In genomic region chr4:39587881-39588280, GRCh38 we compare ENCODE assay signal across 20 cellular contexts. TPM values are rescaled to one million over a fixed set of nuclear protein-coding genes. Genes with fewer than 3 reads are reported as not detected.
A peak's percentile ranks its signal among the peaks of the same experiment; 100 is the strongest.
DNase-seq lines count a peak whose midpoint lies in the region; FAIRE-seq and TF ChIP-seq lines count a peak whose summit lies in the region.
"Had no signal": no experiment of that assay in that cellular context is flagged by ENCODE, and none has a peak within 500 bp of the region (broad histone marks: within the 10 kb centered on the region; RNA-seq: fewer than 3 reads in every experiment).

No MANE protein-coding gene starts in this region.

- H3K4me3 ChIP-seq in cardiac fibroblast (replicated peaks in 1 of 2; ENCODE audit: low read depth in 2 of 2, low read length in 2 of 2) (no peak overlapping the region), keratinocyte (ENCODE audit: control insufficient read depth in 2 of 3, extremely low read depth in 1 of 3, insufficient read depth in 2 of 3, low read depth in 1 of 3, low read length in 3 of 3) (no peak overlapping the region)
- H3K4me3 ChIP-seq: cardiac muscle cell, sigmoid colon had no signal

- no peak overlapping the region for H3K9ac ChIP-seq in keratinocyte (ENCODE audit: control insufficient read depth, extremely low read depth, insufficient read depth, low read length)

- FAIRE-seq in keratinocyte (lab: Jason Lieb, UNC) (peak; percentile 13), GM12892 (lab: Jason Lieb, UNC) (no peak)
- FAIRE-seq: islet of Langerhans had no signal

- H3K27ac Mint-ChIP-seq in HFFc6 = peak overlapping the region; percentile 45
- H3K27ac Mint-ChIP-seq: activated CD4-positive, alpha-beta T cell treated with anti-CD3 and anti-CD28 coated beads, Interleukin-2, amount 10 ng/mL, durations not matched to agents 7 days and 5 days; CD4-positive, CD25-positive, alpha-beta regulatory T cell; mesothelial cell of epicardium had no signal

- no peak overlapping the region for H2AFZ ChIP-seq in keratinocyte (ENCODE audit: control insufficient read depth, low read length)

- H3K9me1 ChIP-seq in keratinocyte (ENCODE audit: control insufficient read depth, extremely low read depth, insufficient read depth, low read length) = no peaks in the 10 kb centered on the region

- H3K9me3 Mint-ChIP-seq in HFFc6 = no peaks in the 10 kb centered on the region
- H3K9me3 Mint-ChIP-seq: activated CD4-positive, alpha-beta T cell treated with anti-CD3 and anti-CD28 coated beads, Interleukin-2, amount 10 ng/mL, durations not matched to agents 7 days and 5 days; CD4-positive, CD25-positive, alpha-beta regulatory T cell had no signal

- no peak overlapping the region for H3K27ac ChIP-seq in keratinocyte (ENCODE audit: control insufficient read depth, insufficient read depth, low read length)
- H3K27ac ChIP-seq: cardiac muscle cell, neutrophil, sigmoid colon had no signal

- H3K36me3 Mint-ChIP-seq in HFFc6 (ENCODE audit: low read depth) = peaks cover 10% of the 10 kb centered on the region
- H3K36me3 Mint-ChIP-seq: CD4-positive, CD25-positive, alpha-beta regulatory T cell had no signal

- H4K20me1 ChIP-seq in keratinocyte (ENCODE audit: control insufficient read depth, extremely low read depth, insufficient read depth, low read length) = no peaks in the 10 kb centered on the region

- H3K27me3 ChIP-seq in keratinocyte (ENCODE audit: control insufficient read depth, extremely low read depth, insufficient read depth, low read length) = no peaks in the 10 kb centered on the region
- H3K27me3 ChIP-seq: cardiac muscle cell, neutrophil, sigmoid colon had no signal

- peaks cover 14% of the 10 kb centered on the region for H3K4me1 Mint-ChIP-seq in HFFc6 (ENCODE audit: low read depth)
- H3K4me1 Mint-ChIP-seq: activated CD4-positive, alpha-beta T cell treated with anti-CD3 and anti-CD28 coated beads, Interleukin-2, amount 10 ng/mL, durations not matched to agents 7 days and 5 days; mesothelial cell of epicardium had no signal

- TF ChIP-seq CTCF in HFFc6 (IDR thresholded peaks at IDR 0.05) = no peak
- TF ChIP-seq CTCF in cardiac fibroblast (IDR thresholded peaks at IDR 0.05; ENCODE audit: low read depth, low read length) = no peak
- no peak for TF ChIP-seq CTCF in keratinocyte (optimal IDR thresholded peaks at IDR 0.05 in 1 of 3, IDR thresholded peaks at IDR 0.05 in 1 of 3, conservative IDR thresholded peaks at IDR 0.05 in 1 of 3; ENCODE audit: extremely low read depth in 1 of 3, insufficient read depth in 2 of 3, low read length in 3 of 3)

- dilution Hi-C loops in keratinocyte (cut with MboI; ENCODE audit: extremely low pct_ligation_motif_present, low sequenced_read_pairs) = no loop called here

- H3K27me3 Mint-ChIP-seq in HFFc6 (ENCODE audit: insufficient read depth) = no peaks in the 10 kb centered on the region
- H3K27me3 Mint-ChIP-seq: activated CD4-positive, alpha-beta T cell treated with anti-CD3 and anti-CD28 coated beads, Interleukin-2, amount 10 ng/mL, durations not matched to agents 7 days and 5 days; CD4-positive, CD25-positive, alpha-beta regulatory T cell had no signal

- H3K4me3 Mint-ChIP-seq in HFFc6 = no peak overlapping the region
- H3K4me3 Mint-ChIP-seq: activated CD4-positive, alpha-beta T cell treated with anti-CD3 and anti-CD28 coated beads, Interleukin-2, amount 10 ng/mL, durations not matched to agents 7 days and 5 days; mesothelial cell of epicardium had no signal

- no peaks in the 10 kb centered on the region for H3K36me3 ChIP-seq in keratinocyte (ENCODE audit: control insufficient read depth in 2 of 2, extremely low read depth in 1 of 2, insufficient read depth in 2 of 2, low read length in 2 of 2)
- H3K36me3 ChIP-seq: cardiac muscle cell, neutrophil, sigmoid colon had no signal

- no peaks in the 10 kb centered on the region for H3K79me2 ChIP-seq in keratinocyte (ENCODE audit: control insufficient read depth, insufficient read depth, low read length)

- DNase-seq in HFFc6 = peak; percentile 65
- peak; percentile 54 to 91 for DNase-seq in cardiac fibroblast (ENCODE audit: low read depth in 2 of 2)
- DNase-seq in keratinocyte (ENCODE audit: low read depth, low spot score) = no peak
- DNase-seq in stromal cell of bone marrow (ENCODE audit: low read depth) = peak; percentile 61
- no peak for DNase-seq in KG1 (lab: John Stamatoyannopoulos, UW)
- no peak for DNase-seq in GM12892 (ENCODE audit: insufficient read length)
- DNase-seq in NCI-H526 treated with DMSO at 0.1 percent for 48 hours (lab: John Stamatoyannopoulos, UW) = no peak
- DNase-seq: activated CD4-positive, alpha-beta T cell treated with anti-CD3 and anti-CD28 coated beads, Interleukin-2, amount 10 ng/mL, durations not matched to agents 7 days and 5 days; activated naive CD4-positive, alpha-beta T cell treated with Interleukin-2 at 50 U/mL for 16 hours; CD4-positive, CD25-positive, alpha-beta regulatory T cell; DMS79; effector memory CD4-positive, alpha-beta T cell; NCI-H1092; NCI-H774; RPMI8226; sigmoid colon had no signal

- H3K9me3 ChIP-seq in keratinocyte (ENCODE audit: control insufficient read depth, low read depth, low read length) = no peaks in the 10 kb centered on the region
- H3K9me3 ChIP-seq: neutrophil, sigmoid colon had no signal

- no peak for TF ChIP-seq POLR2A in GM12892 (IDR thresholded peaks at IDR 0.05; ENCODE audit: low read depth, low read length)

- H3K4me2 ChIP-seq in keratinocyte (ENCODE audit: control insufficient read depth, extremely low read depth, insufficient read depth, low read depth, low read length) = no peak overlapping the region

- H3K4me1 ChIP-seq in keratinocyte (ENCODE audit: control insufficient read depth, extremely low read depth, insufficient read depth, low read length) = no peaks in the 10 kb centered on the region
- H3K4me1 ChIP-seq: sigmoid colon had no signal

RNA-seq across cellular contexts. Expression of gene SMIM14, which starts 50.8 kb away (rescaled TPM):
- 10 to 100 TPM; 26.6 to 35.0 (median 29.2) TPM for total RNA-seq in HFFc6 (2021; fragmentation: NEBNext Ultra II Directional; extraction: Animal tissue kit (Norgen Biotek cat#: 25700))
- polyA plus RNA-seq in keratinocyte = 4.7 to 18.9 TPM (median 13.9 TPM) in 3 replicates
- polyA plus RNA-seq in keratinocyte (2011; ENCODE audit: low read depth) = 2.8 TPM
- 11.0 and 21.5 TPM in 2 replicates for polyA plus RNA-seq in keratinocyte (2011; cell fraction: cytosol; rRNA removed)
- 7.3 and 11.4 TPM in 2 replicates for polyA plus RNA-seq in keratinocyte (2011; cell fraction: nucleus; rRNA removed)
- polyA plus RNA-seq in keratinocyte (2012; ENCODE audit: low replicate concordance) = 5.1 and 12.7 TPM in 2 replicates
- polyA minus RNA-seq in keratinocyte = 6.0 to 23.4 TPM (median 17.8 TPM) in 3 replicates
- 8.1 TPM for polyA minus RNA-seq in keratinocyte (2011; cell fraction: cytosol; rRNA and poly(A)+ RNA removed)
- polyA minus RNA-seq in keratinocyte (2011; cell fraction: nucleus; rRNA and poly(A)+ RNA removed) = 1.3 and 9.2 TPM in 2 replicates
- polyA plus RNA-seq in GM12892 (2012; ENCODE audit: missing spikeins) = 80.8 TPM

Comparison
In these comparisons a context has a peak if more than half of its experiments do, and no peak if none do; other contexts are left out.
1. DNase-seq: peak in HFFc6 (single experiment), cardiac fibroblast (2 of 2) and stromal cell of bone marrow (single experiment); none in keratinocyte (single experiment), KG1 (single experiment), GM12892 (single experiment) and NCI-H526 treated with DMSO at 0.1 percent for 48 hours (single experiment).